ENCODE assay signal across 1 cellular context in genomic region chr20:50776122-50776795, GRCh38.
A peak's percentile ranks its signal among the peaks of the same experiment; 100 is the strongest.
TF ChIP-seq lines count a peak whose summit lies in the region.

No MANE protein-coding gene starts in this region.

TF ChIP-seq in GM12878, 131 proteins besides CTCF, POLR2A, EP300 and RAD21:
- TF ChIP-seq NFXL1 (IDR thresholded peaks at IDR 0.05; ENCODE audit: borderline replicate concordance), result 0 out of 2 replicates have a peak, but pooled peaks have one; percentile 65
- TF ChIP-seq ETV6 (conservative IDR thresholded peaks at IDR 0.05 in 1 of 2, IDR thresholded peaks at IDR 0.05 in 1 of 2; ENCODE audit: borderline replicate concordance in 1 of 2, low read depth in 1 of 2), result peak in 1 of 2 experiments; percentile 88; a peak in 1 of 4 replicates
- no peak for TF ChIP-seq PRDM15 (CRISPR knock-in tag; IDR thresholded peaks at IDR 0.05)
